1 cellular context compared by ENCODE assay signal in genomic region chr1:8711873-8712412, GRCh38.
TF ChIP-seq lines count a peak whose summit lies in the region.

No MANE protein-coding gene starts in this region.

TF ChIP-seq in HepG2, 621 proteins besides CTCF, POLR2A, EP300 and RAD21 (continued from another document):
- TF ChIP-seq NR3C1 (CRISPR knock-in tag; IDR thresholded peaks at IDR 0.05) (no peak), HNF4A (CRISPR knock-in tag; IDR thresholded peaks at IDR 0.05) (peak; percentile 26; the same call in 1 of the 2 replicates), E2F5 (CRISPR knock-in tag; conservative IDR thresholded peaks at IDR 0.05) (no peak), KDM3A (CRISPR knock-in tag; IDR thresholded peaks at IDR 0.05; ENCODE audit: low read depth) (0 out of 2 replicates have a peak, but pooled peaks have one; percentile 35), SOX6 (IDR thresholded peaks at IDR 0.05) (no peak), SOX6 (CRISPR knock-in tag; IDR thresholded peaks at IDR 0.05) (peak; percentile 88), TFDP2 (CRISPR knock-in tag; IDR thresholded peaks at IDR 0.05) (0 out of 2 replicates have a peak, but pooled peaks have one; percentile 3), ZNF747 (CRISPR knock-in tag; IDR thresholded peaks at IDR 0.05; ENCODE audit: borderline replicate concordance) (no peak), DPF2 (CRISPR knock-in tag; IDR thresholded peaks at IDR 0.05; ENCODE audit: borderline replicate concordance, low read depth) (0 out of 2 replicates have a peak, but pooled peaks have one; percentile 62), SALL1 (CRISPR knock-in tag; IDR thresholded peaks at IDR 0.05) (peak; percentile 45; the same call in 1 of the 2 replicates), HDAC2 (CRISPR knock-in tag; IDR thresholded peaks at IDR 0.05) (peak; percentile 42; the same call in 1 of the 2 replicates), HMG20B (CRISPR knock-in tag; conservative IDR thresholded peaks at IDR 0.05) (0 out of 2 replicates have a peak, but pooled peaks have one; percentile 35), NCOA2 (CRISPR knock-in tag; IDR thresholded peaks at IDR 0.05) (peak; percentile 88), ZXDC (CRISPR knock-in tag; IDR thresholded peaks at IDR 0.05) (no peak), NR2F2 (IDR thresholded peaks at IDR 0.05; ENCODE audit: borderline replicate concordance, low read depth) (peak; percentile 25; the same call in 1 of the 2 replicates), ZBTB26 (CRISPR knock-in tag; IDR thresholded peaks at IDR 0.05; ENCODE audit: borderline replicate concordance) (peak; percentile 80; the same call in 1 of the 2 replicates), SIX1 (CRISPR knock-in tag; IDR thresholded peaks at IDR 0.05; ENCODE audit: borderline replicate concordance) (no peak), ZBTB20 (CRISPR knock-in tag; IDR thresholded peaks at IDR 0.05; ENCODE audit: borderline replicate concordance, low read depth) (peak; percentile 89; the same call in 1 of the 2 replicates), BCL6 (CRISPR knock-in tag; IDR thresholded peaks at IDR 0.05) (peak; percentile 94), ZNF205 (CRISPR knock-in tag; IDR thresholded peaks at IDR 0.05) (0 out of 2 replicates have a peak, but pooled peaks have one; percentile 46), HNRNPUL1 (IDR thresholded peaks at IDR 0.05; ENCODE audit: low read depth, low read length) (0 out of 2 replicates have a peak, but pooled peaks have one; percentile 63)
